Comparison of ENCODE assay signal across 1 cellular context in genomic region chr5:16869821-16870796, GRCh38.
TF ChIP-seq lines count a peak whose summit lies in the region.

No MANE protein-coding gene starts in this region.

TF ChIP-seq in HEK293, 187 proteins besides CTCF, POLR2A, EP300 and RAD21 (continued from another document):
- TF ChIP-seq ZNF449 (tag by site-specific recombination; IDR thresholded peaks at IDR 0.05) (peak; percentile 91), ZNF768 (tag by site-specific recombination; IDR thresholded peaks at IDR 0.05) (no peak), ZNF366 (tag by site-specific recombination; conservative IDR thresholded peaks at IDR 0.05) (0 out of 2 replicates have a peak, but pooled peaks have one; percentile 31), SCRT1 (tag by site-specific recombination; IDR thresholded peaks at IDR 0.05; ENCODE audit: borderline replicate concordance) (peak; percentile 25; the same call in 1 of the 2 replicates), GLIS2 (tag by site-specific recombination; IDR thresholded peaks at IDR 0.05) (no peak), ZNF701 (tag by site-specific recombination; IDR thresholded peaks at IDR 0.05) (no peak), ZNF549 (tag by site-specific recombination; IDR thresholded peaks at IDR 0.05) (no peak), ZNF777 (tag by site-specific recombination; IDR thresholded peaks at IDR 0.05; ENCODE audit: borderline replicate concordance) (no peak), INSM2 (tag by site-specific recombination; IDR thresholded peaks at IDR 0.05) (0 out of 2 replicates have a peak, but pooled peaks have one; percentile 69)
